ENCODE assay signal across 21 cellular contexts in the genomic region with DNA sequence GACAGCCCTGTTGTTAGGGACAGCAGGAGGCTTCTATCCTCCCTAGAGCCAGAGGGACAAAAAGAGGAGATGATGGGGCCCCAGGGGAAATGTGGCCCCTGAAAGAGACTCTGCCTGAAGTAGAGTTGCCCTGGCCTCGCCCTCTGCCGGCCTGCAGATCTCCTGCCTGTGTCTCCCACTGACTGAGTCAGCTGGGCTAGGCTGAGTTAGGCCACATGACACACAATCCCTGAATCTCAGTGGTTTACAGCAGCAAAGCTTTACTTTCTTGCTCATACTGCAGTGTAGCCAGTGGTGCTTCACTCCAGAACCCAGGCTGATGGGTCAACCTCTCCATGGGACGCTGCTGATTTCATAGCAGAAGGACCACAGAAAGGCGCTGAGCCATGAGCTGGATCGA. TPM values are rescaled to one million over a fixed set of nuclear protein-coding genes. Genes with fewer than 3 reads are reported as not detected.
DNase-seq lines count a peak whose midpoint lies in the region; FAIRE-seq and TF ChIP-seq lines count a peak whose summit lies in the region.
"Had no signal": no experiment of that assay in that cellular context is flagged by ENCODE, and none has a peak within 500 bp of the region (broad histone marks: within the 10 kb centered on the region; RNA-seq: fewer than 3 reads in every experiment).

No MANE protein-coding gene starts in this region.

- TF ChIP-seq CTCF in GM06990 (IDR thresholded peaks at IDR 0.05; ENCODE audit: insufficient read depth, low read length, poor library complexity, severe bottlenecking) (peak; percentile 22), OCI-LY3 (IDR thresholded peaks at IDR 0.05; ENCODE audit: low read depth, low read length) (no peak), bronchial epithelial cell (IDR thresholded peaks at IDR 0.05; ENCODE audit: insufficient read depth, low read length, severe bottlenecking) (peak; percentile 6), osteoblast (IDR thresholded peaks at IDR 0.05; ENCODE audit: extremely low read depth, low read depth, low read length) (no peak), tibial artery (IDR thresholded peaks at IDR 0.05) (no peak)

- no peak overlapping the region for H3K4me3 ChIP-seq in GM06990 (replicated peaks; ENCODE audit: low read depth, low read length)
- no peak overlapping the region; the same call in 1 of the 2 replicates for H3K4me3 ChIP-seq in OCI-LY3 (ENCODE audit: low read length)
- H3K4me3 ChIP-seq in bronchial epithelial cell (ENCODE audit: low read depth, low read length): no peak overlapping the region
- H3K4me3 ChIP-seq in osteoblast (ENCODE audit: insufficient read depth, low read length): no peak overlapping the region
- no peak overlapping the region for H3K4me3 ChIP-seq in tibial artery
- H3K4me3 ChIP-seq: BLaER1, HAP-1, SJCRH30 had no signal

- H3K36me3 ChIP-seq in GM06990 (ENCODE audit: control insufficient read depth, insufficient read depth, low read length) (no peaks in the 10 kb centered on the region), OCI-LY3 (replicated peaks; ENCODE audit: low read depth, low read length) (no peaks in the 10 kb centered on the region), bronchial epithelial cell (ENCODE audit: control insufficient read depth, insufficient read depth, low read length) (no peaks in the 10 kb centered on the region), osteoblast (ENCODE audit: insufficient read depth, low read length) (no peaks in the 10 kb centered on the region), tibial artery (no peaks in the 10 kb centered on the region)
- H3K36me3 ChIP-seq: BLaER1, HAP-1, SJCRH30 had no signal

- intact Hi-C loops in tibial artery (cut with DNase I; ENCODE audit: low total_unique reads): no loop called here

- 0 out of 2 replicates have a peak, but pooled peaks cover 1% of the 10 kb centered on the region for H3K27me3 ChIP-seq in GM06990 (replicated peaks; ENCODE audit: control insufficient read depth, insufficient read depth, low read length)
- H3K27me3 ChIP-seq in OCI-LY3 (ENCODE audit: low read depth, low read length): peaks cover 18% of the 10 kb centered on the region
- peaks cover 1% of the 10 kb centered on the region for H3K27me3 ChIP-seq in bronchial epithelial cell (ENCODE audit: control insufficient read depth, insufficient read depth, low read length)
- no peaks in the 10 kb centered on the region for H3K27me3 ChIP-seq in osteoblast (ENCODE audit: insufficient read depth, low read length)
- H3K27me3 ChIP-seq in tibial artery: no peaks in the 10 kb centered on the region
- H3K27me3 ChIP-seq: BLaER1, SJCRH30 had no signal

- FAIRE-seq in bronchial epithelial cell (lab: Jason Lieb, UNC): no peak
- FAIRE-seq: A204.1 had no signal

- H3K4me2 ChIP-seq in OCI-LY3 (ENCODE audit: low read length): peak overlapping the region; percentile 60; the same call in 1 of the 2 replicates
- H3K4me2 ChIP-seq in osteoblast (ENCODE audit: insufficient read depth, low read length): no peak overlapping the region
- H3K4me2 ChIP-seq: BLaER1 had no signal

- no peak overlapping the region for H2AFZ ChIP-seq in OCI-LY3 (ENCODE audit: low read depth, low read length)
- no peak overlapping the region for H2AFZ ChIP-seq in osteoblast (ENCODE audit: low read length)

- H3K79me2 ChIP-seq in OCI-LY3 (ENCODE audit: low read length) (no peaks in the 10 kb centered on the region), osteoblast (ENCODE audit: insufficient read depth, low read length) (no peaks in the 10 kb centered on the region)

- H3K9ac ChIP-seq in OCI-LY3 (ENCODE audit: low read length): no peak overlapping the region; the same call in 1 of the 2 replicates
- H3K9ac ChIP-seq: BLaER1 had no signal

- 0 out of 2 replicates have a peak overlapping the region, but pooled peaks have one; percentile 36 for H3K27ac ChIP-seq in OCI-LY3 (ENCODE audit: low read length)
- no peak overlapping the region for H3K27ac ChIP-seq in osteoblast (ENCODE audit: low read depth, low read length)
- H3K27ac ChIP-seq in tibial artery: no peak overlapping the region
- H3K27ac ChIP-seq: BLaER1, SJCRH30 had no signal

- peaks cover 58% of the 10 kb centered on the region for H3K4me1 ChIP-seq in OCI-LY3 (ENCODE audit: low read length)
- no peaks in the 10 kb centered on the region for H3K4me1 ChIP-seq in osteoblast (ENCODE audit: insufficient read depth, low read length)
- H3K4me1 ChIP-seq in tibial artery: no peaks in the 10 kb centered on the region
- H3K4me1 ChIP-seq: HAP-1, SJCRH30 had no signal

- H3K9me3 ChIP-seq in OCI-LY3 (ENCODE audit: insufficient read depth, low read length) (no peaks in the 10 kb centered on the region), osteoblast (ENCODE audit: low read depth, low read length) (no peaks in the 10 kb centered on the region), tibial artery (no peaks in the 10 kb centered on the region)
- H3K9me3 ChIP-seq: BLaER1, HAP-1, SJCRH30 had no signal

- DNase-seq in GM06990 (ENCODE audit: extremely low read depth, insufficient read length) (no peak), bronchial epithelial cell (ENCODE audit: low read depth) (peak; percentile 53), iris pigment epithelial cell (ENCODE audit: low read depth) (peak; percentile 6), osteoblast (ENCODE audit: insufficient read length, low spot score, missing footprints) (no peak), tibial artery (no peak), iPS-NIHi11 (ENCODE audit: low spot score) (no peak), AG20443 (ENCODE audit: low spot score) (no peak)
- DNase-seq: CD8-positive, alpha-beta memory T cell; DMS53; NCI-H1105 treated with DMSO at 0.1 percent for 48 hours; NCI-H1694; NCI-H2081 treated with DMSO at 0.1 percent for 48 hours; NCI-H510A; NCI-H774; OCI-M1; RPMI8226; SJCRH30 had no signal

- H4K20me1 ChIP-seq in OCI-LY3 (ENCODE audit: insufficient read depth, low read length) (no peaks in the 10 kb centered on the region), osteoblast (ENCODE audit: insufficient read depth, low read length) (no peaks in the 10 kb centered on the region)
- H4K20me1 ChIP-seq: BLaER1 had no signal

RNA-seq across cellular contexts. Expression of a gene that starts 23.5 kb away (rescaled TPM):
- total RNA-seq in bronchial epithelial cell: not detected in 2 replicates
- not detected in 2 replicates for total RNA-seq in osteoblast
- total RNA-seq: CD8-positive, alpha-beta memory T cell; SJCRH30 had no signal

Comparison
In these comparisons a context has a peak if more than half of its experiments do, and no peak if none do; other contexts are left out.
1. DNase-seq: peak in bronchial epithelial cell (single experiment) and iris pigment epithelial cell (single experiment); none in GM06990 (single experiment), osteoblast (single experiment), tibial artery (0 of 2), iPS-NIHi11 (single experiment) and AG20443 (single experiment).
2. CTCF ChIP-seq: peak in GM06990 (single experiment) and bronchial epithelial cell (single experiment); none in OCI-LY3 (single experiment), osteoblast (single experiment) and tibial artery (0 of 2).